Comparison of ENCODE assay signal across 8 cellular contexts in the genomic region with DNA sequence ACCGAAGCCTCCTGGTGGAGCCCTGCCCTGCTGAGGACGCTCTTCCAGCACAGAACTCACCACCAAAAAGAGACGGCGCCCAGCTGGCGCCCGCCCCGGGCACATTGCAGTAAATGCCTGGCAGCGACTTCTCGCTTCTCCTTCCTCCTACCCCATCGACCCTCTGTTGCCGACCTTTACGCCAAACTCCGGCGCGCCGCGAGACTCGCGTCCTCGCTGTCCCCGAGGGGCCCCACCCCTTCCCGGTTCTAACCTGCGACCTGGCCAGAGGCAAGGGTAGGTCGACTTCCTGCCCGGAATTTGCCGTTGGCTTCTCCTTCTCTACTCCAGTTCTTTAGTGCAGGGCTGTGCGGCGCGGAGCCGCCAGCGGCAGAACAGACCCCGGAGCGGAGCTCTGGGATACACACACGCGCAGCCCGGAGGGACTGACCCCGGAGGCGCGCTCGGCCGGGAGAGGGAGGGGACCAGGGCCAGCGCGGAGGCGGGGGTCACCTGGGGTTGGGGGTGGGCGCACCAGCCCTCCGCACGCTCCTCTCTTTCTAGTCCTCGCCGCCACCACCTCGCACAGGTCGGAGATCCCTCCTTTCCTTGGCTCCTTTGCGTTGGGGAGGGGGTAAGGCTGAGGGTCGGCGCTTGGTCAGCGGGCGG.
A peak's percentile ranks its signal among the peaks of the same experiment; 100 is the strongest.
DNase-seq lines count a peak whose midpoint lies in the region; ATAC-seq, FAIRE-seq and TF ChIP-seq lines count a peak whose summit lies in the region.

No MANE protein-coding gene starts in this region.

- no peaks in the 10 kb centered on the region for H3K9me1 ChIP-seq in endothelial cell of umbilical vein (replicated peaks; ENCODE audit: control insufficient read depth, extremely low read depth, insufficient read depth, low read length)

- CTCF ChIA-PET in endothelial cell of umbilical vein (lab: Charles Lee) = no interaction called here

- no peak overlapping the region for H3K27ac ChIP-seq in endothelial cell of umbilical vein (ENCODE audit: insufficient read depth, low read depth, low read length)
- no peak overlapping the region for H3K27ac ChIP-seq in muscle layer of duodenum (ENCODE audit: low read length)
- no peak overlapping the region for H3K27ac ChIP-seq in vagina

- H3K9ac ChIP-seq in endothelial cell of umbilical vein (replicated peaks; ENCODE audit: extremely low read depth, insufficient read depth, low read length) = no peak overlapping the region

- TF ChIP-seq CTCF in endothelial cell of umbilical vein (IDR thresholded peaks at IDR 0.05; ENCODE audit: extremely low read depth in 1 of 2, insufficient read depth in 1 of 2, low read depth in 1 of 2, low read length in 2 of 2) (no peak), vagina (IDR thresholded peaks at IDR 0.05) (no peak)

- ATAC-seq in Right ventricle myocardium inferior (peak; percentile 56), HG03135 (IDR thresholded peaks at IDR 0.05; ENCODE audit: unreplicated experiment) (no peak), HG03342 (IDR thresholded peaks at IDR 0.05; ENCODE audit: unreplicated experiment) (no peak)

- peak; percentile 59 for DNase-seq in Right ventricle myocardium inferior (ENCODE audit: missing footprints)
- DNase-seq in cardiac septum (ENCODE audit: low spot score) = no peak
- DNase-seq in endothelial cell of umbilical vein (ENCODE audit: low read depth, low spot score) = no peak
- DNase-seq in vagina (ENCODE audit: extremely low spot score in 2 of 2) = no peak
- no peak for DNase-seq in stimulated activated CD4-positive, alpha-beta T cell treated with anti-CD3 and anti-CD28 coated beads, Interleukin-15, amount 100 ng/mL, for 24 hours

- peak overlapping the region; percentile 46 for H3K4me2 ChIP-seq in endothelial cell of umbilical vein (ENCODE audit: insufficient read depth, low read length)

- TF ChIP-seq POLR2A in endothelial cell of umbilical vein (IDR thresholded peaks at IDR 0.05; ENCODE audit: low read depth, low read length) = no peak
- no peak for TF ChIP-seq POLR2A in vagina (IDR thresholded peaks at IDR 0.05)

- dilution Hi-C loops in endothelial cell of umbilical vein (cut with MboI; ENCODE audit: extremely low pct_ligation_motif_present, low sequenced_read_pairs) = no loop called here

- no peaks in the 10 kb centered on the region for H4K20me1 ChIP-seq in endothelial cell of umbilical vein (replicated peaks; ENCODE audit: control insufficient read depth, extremely low read depth, insufficient read depth, low read length)

- H3K27me3 ChIP-seq in endothelial cell of umbilical vein (ENCODE audit: control insufficient read depth in 2 of 2, insufficient read depth in 2 of 2, low read length in 2 of 2) = peaks cover 26 to 63% of the 10 kb centered on the region in 2 experiments
- H3K27me3 ChIP-seq in muscle layer of duodenum (ENCODE audit: low read depth, low read length) = peaks cover 14% of the 10 kb centered on the region
- H3K27me3 ChIP-seq in vagina = no peaks in the 10 kb centered on the region

- intact Hi-C loops in Right ventricle myocardium inferior (cut with DNase I) (loop anchor here (10.0 kb wide), 1 partner anchor 150 kb away; no protein-coding TSS in a partner anchor), cardiac septum (cut with DNase I) (loop anchor here (10.0 kb wide), 2 partner anchors 160 to 490 kb away; no protein-coding TSS in a partner anchor), endothelial cell of umbilical vein (cut with micrococcal nuclease) (no loop called here), vagina (cut with DNase I) (no loop called here)

- peaks cover 2% of the 10 kb centered on the region for H3K4me1 ChIP-seq in endothelial cell of umbilical vein (ENCODE audit: control insufficient read depth, extremely low read depth, insufficient read depth, low read length)
- H3K4me1 ChIP-seq in muscle layer of duodenum (ENCODE audit: control insufficient read depth in 1 of 2, insufficient read depth in 2 of 2, low read length in 2 of 2) = peaks cover 4 to 17% of the 10 kb centered on the region in 2 donors
- H3K4me1 ChIP-seq in vagina = no peaks in the 10 kb centered on the region

- FAIRE-seq in endothelial cell of umbilical vein (lab: Jason Lieb, UNC) = no peak

- no peaks in the 10 kb centered on the region for H3K79me2 ChIP-seq in endothelial cell of umbilical vein (ENCODE audit: control insufficient read depth, insufficient read depth, low read length)

- no peak overlapping the region for H2AFZ ChIP-seq in endothelial cell of umbilical vein (ENCODE audit: low read depth, low read length)

- no peaks in the 10 kb centered on the region for H3K9me3 ChIP-seq in endothelial cell of umbilical vein (replicated peaks; ENCODE audit: control insufficient read depth, insufficient read depth, low read length)
- no peaks in the 10 kb centered on the region for H3K9me3 ChIP-seq in muscle layer of duodenum (ENCODE audit: control insufficient read depth in 1 of 2, low read length in 2 of 2)
- no peaks in the 10 kb centered on the region for H3K9me3 ChIP-seq in vagina

- H3K4me3 ChIP-seq in endothelial cell of umbilical vein (replicated peaks in 1 of 3; ENCODE audit: insufficient read depth in 1 of 3, low read depth in 1 of 3, low read length in 3 of 3) (no peak overlapping the region), muscle layer of duodenum (ENCODE audit: low read depth in 1 of 2, low read length in 2 of 2) (peak overlapping the region; percentile 38 to 71), vagina (peak overlapping the region; percentile 51 to 62)

- no peaks in the 10 kb centered on the region for H3K36me3 ChIP-seq in endothelial cell of umbilical vein (ENCODE audit: control insufficient read depth in 2 of 2, extremely low read depth in 1 of 2, insufficient read depth in 2 of 2, low read length in 2 of 2)
- H3K36me3 ChIP-seq in muscle layer of duodenum (ENCODE audit: control insufficient read depth in 1 of 2, insufficient read depth in 2 of 2, low read length in 2 of 2) = no peaks in the 10 kb centered on the region
- no peaks in the 10 kb centered on the region for H3K36me3 ChIP-seq in vagina

- BruUV-seq in endothelial cell of umbilical vein (replicated peaks; lab: Mats Ljungman, UMichigan) = no TSS peak

- POLR2A ChIA-PET in endothelial cell of umbilical vein (lab: Charles Lee) = no interaction called here

TF ChIP-seq in endothelial cell of umbilical vein, 7 proteins besides CTCF, POLR2A, EP300 and RAD21:
- no peak for TF ChIP-seq JUN (IDR thresholded peaks at IDR 0.05; ENCODE audit: borderline replicate concordance, insufficient read depth, insufficient read length, low read depth)
- TF ChIP-seq GATA2 (IDR thresholded peaks at IDR 0.05; ENCODE audit: insufficient read depth, insufficient read length, low read depth, low read length) = no peak
- TF ChIP-seq FOS (IDR thresholded peaks at IDR 0.05; ENCODE audit: borderline replicate concordance, insufficient read depth, low read length) = no peak
- no peak for TF ChIP-seq MYC (IDR thresholded peaks at IDR 0.05; ENCODE audit: low read depth, low read length)
- TF ChIP-seq, protein P1, sequence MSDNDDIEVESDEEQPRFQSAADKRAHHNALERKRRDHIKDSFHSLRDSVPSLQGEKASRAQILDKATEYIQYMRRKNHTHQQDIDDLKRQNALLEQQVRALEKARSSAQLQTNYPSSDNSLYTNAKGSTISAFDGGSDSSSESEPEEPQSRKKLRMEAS (IDR thresholded peaks at IDR 0.05; ENCODE audit: insufficient read depth, insufficient read length) = no peak
- no peak for TF ChIP-seq EZH2 (IDR thresholded peaks at IDR 0.05; ENCODE audit: borderline replicate concordance, low read depth, low read length, severe bottlenecking)
- TF ChIP-seq POLR2AphosphoS5 (IDR thresholded peaks at IDR 0.05; ENCODE audit: insufficient read depth, low read depth, low read length) = no peak

Comparison
In these comparisons a context has a peak if more than half of its experiments do, and no peak if none do; other contexts are left out.
1. H3K4me3 ChIP-seq: peak in muscle layer of duodenum (2 of 2) and vagina (2 of 2); none in endothelial cell of umbilical vein (0 of 3).
2. intact Hi-C loops: an anchor here in Right ventricle myocardium inferior (10.0 kb wide) and cardiac septum (10.0 kb wide); none called in endothelial cell of umbilical vein and vagina.